In the genomic region with DNA sequence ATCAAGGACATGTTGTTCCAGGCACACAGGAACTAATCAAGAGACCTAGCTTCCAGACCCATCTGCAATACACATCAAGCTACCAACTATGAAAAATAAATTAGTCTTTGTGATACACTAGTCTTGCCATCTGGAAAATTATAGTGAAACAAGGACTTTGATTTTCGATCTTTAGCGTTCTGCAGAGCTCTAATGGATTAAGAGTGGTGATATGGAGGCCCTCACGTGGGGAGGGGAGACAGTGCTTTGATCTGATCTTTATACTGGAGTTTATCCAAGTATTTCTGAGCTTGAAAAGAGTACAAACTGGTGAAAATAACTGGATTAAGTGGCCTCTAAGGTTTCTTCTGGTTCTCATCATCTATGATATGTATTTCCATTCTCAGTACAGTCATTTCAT, we compare ENCODE assay signal across 32 cellular contexts.
"Had no signal": no experiment of that assay in that cellular context is flagged by ENCODE, and none has a peak within 500 bp of the region (broad histone marks: within the 10 kb centered on the region; RNA-seq: fewer than 3 reads in every experiment).

No MANE protein-coding gene starts in this region.

- H3K4me3 ChIP-seq: colonic mucosa, SJCRH30 had no signal

- H3K4me1 ChIP-seq: colonic mucosa, SJCRH30 had no signal

- H3K9me3 ChIP-seq: colonic mucosa had no signal

- H3K27me3 Mint-ChIP-seq: activated CD4-positive, alpha-beta memory T cell treated with anti-CD3 and anti-CD28 coated beads, Interleukin-2, amount 10 ng/mL, durations not matched to agents 7 days and 5 days; activated CD8-positive, alpha-beta memory T cell treated with anti-CD3 and anti-CD28 coated beads, Interleukin-2, amount 10 ng/mL, durations not matched to agents 7 days and 5 days; activated naive CD8-positive, alpha-beta T cell treated with anti-CD3 and anti-CD28 coated beads for 36 hours; activated T-helper 17 cell treated with anti-CD3 and anti-CD28 coated beads, Interleukin-2, amount 50 U/mL, for 72 hours; central memory CD8-positive, alpha-beta T cell had no signal

- DNase-seq: activated CD4-positive, alpha-beta memory T cell treated with anti-CD3 and anti-CD28 coated beads, Interleukin-2, amount 10 ng/mL, durations not matched to agents 7 days and 5 days; activated CD4-positive, alpha-beta T cell treated with anti-CD3 and anti-CD28 coated beads for 1 hour; activated CD4-positive, alpha-beta T cell treated with anti-CD3 and anti-CD28 coated beads for 48 hours; activated CD4-positive, CD25-positive, alpha-beta regulatory T cell; activated CD8-positive, alpha-beta memory T cell treated with anti-CD3 and anti-CD28 coated beads for 24 hours; activated CD8-positive, alpha-beta memory T cell treated with anti-CD3 and anti-CD28 coated beads, Interleukin-2, amount 10 ng/mL, durations not matched to agents 7 days and 5 days; activated CD8-positive, alpha-beta memory T cell treated with anti-CD3 and anti-CD28 coated beads, Interleukin-2, amount 50 U/mL, for 48 hours; activated effector memory CD4-positive, alpha-beta T cell treated with anti-CD3 and anti-CD28 coated beads, Interleukin-2, amount 50 U/mL, for 16 hours; activated naive CD4-positive, alpha-beta T cell; activated naive CD4-positive, alpha-beta T cell treated with anti-CD3 and anti-CD28 coated beads, Interleukin-2, amount 50 U/mL, for 16 hours; activated naive CD8-positive, alpha-beta T cell treated with anti-CD3 and anti-CD28 coated beads for 36 hours; activated T-cell treated with anti-CD3 and anti-CD28 coated beads, Interleukin-2, amount 50 U/mL, for 48 hours; amniotic stem cell; aorta; brain microvascular endothelial cell; colonic mucosa; Karpas-422; KBM-7; NCI-H1105 treated with DMSO at 0.1 percent for 48 hours; NCI-H1436; NCI-H187 treated with DMSO at 0.1 percent for 48 hours; NCI-H2081; NCI-H345; NCI-H524 treated with DMSO at 0.1 percent for 48 hours; OCI-M1; SHP77; SJCRH30; T1000; WERI-Rb-1 had no signal

- ATAC-seq: activated CD8-positive, alpha-beta memory T cell treated with anti-CD3 and anti-CD28 coated beads, Interleukin-2, amount 10 ng/mL, durations not matched to agents 7 days and 5 days; activated T-helper 17 cell treated with anti-CD3 and anti-CD28 coated beads, Interleukin-2, amount 50 U/mL, for 72 hours; Panc1 had no signal

- H3K27me3 ChIP-seq: brain microvascular endothelial cell, colonic mucosa, SJCRH30 had no signal

- H3K27ac ChIP-seq: brain microvascular endothelial cell, colonic mucosa, SJCRH30, WERI-Rb-1 had no signal

- H3K36me3 ChIP-seq: brain microvascular endothelial cell, colonic mucosa, SJCRH30, WERI-Rb-1 had no signal

- H3K4me1 Mint-ChIP-seq: activated CD4-positive, alpha-beta memory T cell treated with anti-CD3 and anti-CD28 coated beads, Interleukin-2, amount 10 ng/mL, durations not matched to agents 7 days and 5 days; activated CD8-positive, alpha-beta memory T cell treated with anti-CD3 and anti-CD28 coated beads, Interleukin-2, amount 10 ng/mL, durations not matched to agents 7 days and 5 days; activated naive CD8-positive, alpha-beta T cell treated with anti-CD3 and anti-CD28 coated beads for 36 hours; activated T-helper 17 cell treated with anti-CD3 and anti-CD28 coated beads, Interleukin-2, amount 50 U/mL, for 72 hours; central memory CD8-positive, alpha-beta T cell had no signal

- H3K36me3 Mint-ChIP-seq: activated CD8-positive, alpha-beta memory T cell treated with anti-CD3 and anti-CD28 coated beads, Interleukin-2, amount 10 ng/mL, durations not matched to agents 7 days and 5 days; activated naive CD8-positive, alpha-beta T cell treated with anti-CD3 and anti-CD28 coated beads for 36 hours had no signal

- H3K4me3 Mint-ChIP-seq: activated CD4-positive, alpha-beta memory T cell treated with anti-CD3 and anti-CD28 coated beads, Interleukin-2, amount 10 ng/mL, durations not matched to agents 7 days and 5 days; activated CD8-positive, alpha-beta memory T cell treated with anti-CD3 and anti-CD28 coated beads, Interleukin-2, amount 10 ng/mL, durations not matched to agents 7 days and 5 days; activated naive CD8-positive, alpha-beta T cell treated with anti-CD3 and anti-CD28 coated beads for 36 hours; activated T-helper 17 cell treated with anti-CD3 and anti-CD28 coated beads, Interleukin-2, amount 50 U/mL, for 72 hours; central memory CD8-positive, alpha-beta T cell had no signal

- H3K27ac Mint-ChIP-seq: activated CD4-positive, alpha-beta memory T cell treated with anti-CD3 and anti-CD28 coated beads, Interleukin-2, amount 10 ng/mL, durations not matched to agents 7 days and 5 days; activated CD8-positive, alpha-beta memory T cell treated with anti-CD3 and anti-CD28 coated beads, Interleukin-2, amount 10 ng/mL, durations not matched to agents 7 days and 5 days; activated naive CD8-positive, alpha-beta T cell treated with anti-CD3 and anti-CD28 coated beads for 36 hours; activated T-helper 17 cell treated with anti-CD3 and anti-CD28 coated beads, Interleukin-2, amount 50 U/mL, for 72 hours had no signal

- H3K9me3 Mint-ChIP-seq: activated naive CD8-positive, alpha-beta T cell treated with anti-CD3 and anti-CD28 coated beads for 36 hours had no signal
